ENCODE assay signal across 8 cellular contexts in the genomic region with DNA sequence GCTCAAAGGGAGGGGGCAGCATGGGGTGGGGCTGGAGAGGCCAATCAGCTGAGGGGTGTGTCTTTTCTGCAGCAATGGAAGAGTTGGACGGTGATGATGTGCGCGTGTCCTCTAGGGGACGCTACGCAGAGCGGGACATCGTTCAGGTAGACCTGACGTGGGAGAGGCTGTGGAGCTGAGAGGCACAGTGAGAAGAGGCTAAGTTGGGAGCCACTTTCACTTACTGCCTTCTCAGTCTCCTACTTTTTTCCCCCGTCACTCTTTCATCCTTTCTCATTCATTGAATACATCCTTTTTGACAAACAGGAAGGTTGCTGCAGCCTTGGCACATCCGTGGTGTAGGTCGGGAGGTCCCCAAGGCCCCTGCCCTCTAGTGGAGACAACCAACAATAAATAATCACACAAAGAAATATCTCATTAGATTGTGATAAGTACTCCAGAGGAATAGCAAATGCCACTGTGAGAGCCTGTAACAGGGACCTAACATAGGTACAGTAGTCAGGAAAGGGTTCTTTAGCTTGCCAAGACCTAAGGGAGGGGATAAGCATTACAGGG. TPM values are rescaled to one million over a fixed set of nuclear protein-coding genes. Genes with fewer than 3 reads are reported as not detected.
DNase-seq lines count a peak whose midpoint lies in the region; ATAC-seq and TF ChIP-seq lines count a peak whose summit lies in the region.

No MANE protein-coding gene starts in this region.

- H3K27me3 ChIP-seq in osteoblast (ENCODE audit: insufficient read depth, low read length), result no peaks in the 10 kb centered on the region
- no peaks in the 10 kb centered on the region for H3K27me3 ChIP-seq in upper lobe of left lung

- in situ Hi-C loops in astrocyte of the spinal cord (cut with HindIII; ENCODE audit: low sequenced_read_pairs), result no loop called here

- H2AFZ ChIP-seq in osteoblast (ENCODE audit: low read length), result no peak overlapping the region

- H3K36me3 ChIP-seq in osteoblast (ENCODE audit: insufficient read depth, low read length) (no peaks in the 10 kb centered on the region), upper lobe of left lung (no peaks in the 10 kb centered on the region)

- DNase-seq in GM19238 (ENCODE audit: insufficient read length, low spot score), result peak; percentile 33
- DNase-seq in RPMI7951 (ENCODE audit: low read depth), result peak; percentile 49
- no peak for DNase-seq in astrocyte of the spinal cord (ENCODE audit: low read depth, low spot score)
- DNase-seq in osteoblast (ENCODE audit: insufficient read length, low spot score, missing footprints), result no peak
- no peak for DNase-seq in upper lobe of left lung

- 14 to 20% methylated on average over 11 of the region's 11 CpGs for WGBS in upper lobe of left lung, 2 donors

- H4K20me1 ChIP-seq in osteoblast (ENCODE audit: insufficient read depth, low read length), result no peaks in the 10 kb centered on the region

- peaks cover 11% of the 10 kb centered on the region for H3K4me1 ChIP-seq in osteoblast (ENCODE audit: insufficient read depth, low read length)
- H3K4me1 ChIP-seq in upper lobe of left lung, result peaks cover 5 to 8% (median 7%) of the 10 kb centered on the region in 4 donors

- H3K4me3 ChIP-seq in astrocyte of the spinal cord (ENCODE audit: low read depth, low read length) (no peak overlapping the region), osteoblast (ENCODE audit: insufficient read depth, low read length) (no peak overlapping the region), upper lobe of left lung (no peak overlapping the region)

- TF ChIP-seq CTCF in 22Rv1 (IDR thresholded peaks at IDR 0.05), result peak; percentile 78
- TF ChIP-seq CTCF in astrocyte of the spinal cord (IDR thresholded peaks at IDR 0.05; ENCODE audit: low read depth, low read length), result peak; percentile 18
- TF ChIP-seq CTCF in osteoblast (IDR thresholded peaks at IDR 0.05; ENCODE audit: extremely low read depth, low read depth, low read length), result peak; percentile 37
- peak in 3 of 6 experiments; percentile 7 to 30 (median 19) for TF ChIP-seq CTCF in upper lobe of left lung (IDR thresholded peaks at IDR 0.05)

- H3K27ac ChIP-seq in 22Rv1 (no peak overlapping the region), osteoblast (ENCODE audit: low read depth, low read length) (no peak overlapping the region), upper lobe of left lung (no peak overlapping the region)

- ATAC-seq in HG03196 (IDR thresholded peaks at IDR 0.05; ENCODE audit: unreplicated experiment), result no peak
- ATAC-seq in GM21576 (IDR thresholded peaks at IDR 0.05; ENCODE audit: unreplicated experiment), result no peak
- ATAC-seq in upper lobe of left lung (ENCODE audit: low FRiP score in 2 of 2), result no peak

- H3K4me2 ChIP-seq in osteoblast (ENCODE audit: insufficient read depth, low read length), result no peak overlapping the region

- TF ChIP-seq EP300 in upper lobe of left lung (IDR thresholded peaks at IDR 0.05), result no peak

- H3K79me2 ChIP-seq in osteoblast (ENCODE audit: insufficient read depth, low read length), result peaks cover 6% of the 10 kb centered on the region

- no peak for TF ChIP-seq POLR2A in upper lobe of left lung (IDR thresholded peaks at IDR 0.05)

- H3K9me3 ChIP-seq in osteoblast (ENCODE audit: low read depth, low read length) (no peaks in the 10 kb centered on the region), upper lobe of left lung (no peaks in the 10 kb centered on the region)

RNA-seq across cellular contexts. Expression of gene BRPF1, which starts 4.4 kb away (rescaled TPM):
- 14.2 and 15.2 TPM in 2 replicates for total RNA-seq in RPMI7951 (2014; rRNA removed; shearing (Covaris generic))
- total RNA-seq in osteoblast (14.1 and 14.5 TPM in 2 replicates), upper lobe of left lung (10 to 100 TPM; 18.8 to 44.0 (median 26.5) TPM)

RNA-seq across cellular contexts. Expression of gene OGG1, which starts 22.6 kb away (rescaled TPM):
- 31.2 and 34.4 TPM in 2 replicates for total RNA-seq in RPMI7951 (2014; rRNA removed; shearing (Covaris generic))
- 24.8 and 25.7 TPM in 2 replicates for total RNA-seq in osteoblast
- total RNA-seq in upper lobe of left lung, result 10 to 100 TPM; 13.7 to 49.2 (median 18.3) TPM

RNA-seq across cellular contexts. Expression of gene CPNE9, which starts 23.5 kb away (rescaled TPM):
- total RNA-seq in RPMI7951 (2014; rRNA removed; shearing (Covaris generic)), result not detected in 2 replicates
- total RNA-seq in osteoblast, result not detected in 2 replicates
- under 1 TPM in 3 of 6 donors, not detected in 3; 0.20 to 0.39 (median 0.30) TPM for total RNA-seq in upper lobe of left lung

RNA-seq across cellular contexts. Expression of gene CAMK1, which starts 42.6 kb away (rescaled TPM):
- 40.4 and 46.9 TPM in 2 replicates for total RNA-seq in RPMI7951 (2014; rRNA removed; shearing (Covaris generic))
- total RNA-seq in osteoblast, result 22.1 and 25.9 TPM in 2 replicates
- 10 to 100 TPM; 19.5 to 44.0 (median 27.6) TPM for total RNA-seq in upper lobe of left lung

Comparison
In these comparisons a context has a peak if more than half of its experiments do, and no peak if none do; other contexts are left out.
1. DNase-seq: peak in GM19238 (single experiment) and RPMI7951 (single experiment); none in astrocyte of the spinal cord (single experiment), osteoblast (single experiment) and upper lobe of left lung (0 of 2).